In genomic region chr1:169670836-169671235, GRCh38 we compare ENCODE assay signal across 20 cellular contexts. TPM values are rescaled to one million over a fixed set of nuclear protein-coding genes. Genes with fewer than 3 reads are reported as not detected.
A peak's percentile ranks its signal among the peaks of the same experiment; 100 is the strongest.
DNase-seq lines count a peak whose midpoint lies in the region; ATAC-seq and TF ChIP-seq lines count a peak whose summit lies in the region.
"Had no signal": no experiment of that assay in that cellular context is flagged by ENCODE, and none has a peak within 500 bp of the region (broad histone marks: within the 10 kb centered on the region; RNA-seq: fewer than 3 reads in every experiment).

No MANE protein-coding gene starts in this region.

- peaks cover 7% of the 10 kb centered on the region for H3K9me3 Mint-ChIP-seq in activated naive CD4-positive, alpha-beta T cell treated with anti-CD3 and anti-CD28 coated beads, Interleukin-2, amount 50 U/mL, for 24 hours
- H3K9me3 Mint-ChIP-seq in activated naive CD4-positive, alpha-beta T cell treated with anti-CD3 and anti-CD28 coated beads, Interleukin-2, amount 50 U/mL, for 72 hours, result peaks cover 14 to 18% of the 10 kb centered on the region in 2 donors

- H3K27ac Mint-ChIP-seq in activated naive CD4-positive, alpha-beta T cell treated with anti-CD3 and anti-CD28 coated beads, Interleukin-2, amount 50 U/mL, for 24 hours, result peak overlapping the region; percentile 89
- peak overlapping the region in 1 of 2 donors; percentile 75 for H3K27ac Mint-ChIP-seq in activated naive CD4-positive, alpha-beta T cell treated with anti-CD3 and anti-CD28 coated beads, Interleukin-2, amount 50 U/mL, for 72 hours

- 9 to 24% (median 13%) methylated on average over 3 of the region's 3 CpGs for WGBS in spleen, 5 donors

- intact Hi-C loops in spleen (cut with DNase I; ENCODE audit: low total_unique reads), result no loop called here

- peaks cover 0 to 9% (median 2%) of the 10 kb centered on the region in 8 donors for H3K9me3 ChIP-seq in spleen
- H3K9me3 ChIP-seq: colonic mucosa had no signal

- H3K4me1 ChIP-seq in spleen, result peaks cover 0 to 56% (median 17%) of the 10 kb centered on the region in 6 donors
- H3K4me1 ChIP-seq: colonic mucosa, sigmoid colon had no signal

- peaks cover 60% of the 10 kb centered on the region for H3K4me1 Mint-ChIP-seq in activated naive CD4-positive, alpha-beta T cell treated with anti-CD3 and anti-CD28 coated beads, Interleukin-2, amount 50 U/mL, for 24 hours

- peak overlapping the region in 7 of 8 donors; percentile 3 to 62 (median 13) for H3K27ac ChIP-seq in spleen
- H3K27ac ChIP-seq in caudate nucleus (ENCODE audit: low read depth, low read length), result no peak overlapping the region
- H3K27ac ChIP-seq: colonic mucosa, RWPE1, sigmoid colon, WERI-Rb-1 had no signal

- H3K4me3 ChIP-seq in choroid plexus epithelial cell (ENCODE audit: low read depth, low read length) (no peak overlapping the region), spleen (no peak overlapping the region)
- H3K4me3 ChIP-seq: colonic mucosa, sigmoid colon had no signal

- peaks cover 7% of the 10 kb centered on the region for H3K36me3 Mint-ChIP-seq in activated naive CD4-positive, alpha-beta T cell treated with anti-CD3 and anti-CD28 coated beads, Interleukin-2, amount 50 U/mL, for 24 hours
- peaks cover 30 to 32% of the 10 kb centered on the region in 2 donors for H3K36me3 Mint-ChIP-seq in activated naive CD4-positive, alpha-beta T cell treated with anti-CD3 and anti-CD28 coated beads, Interleukin-2, amount 50 U/mL, for 72 hours

- peak overlapping the region; percentile 44 for H3K4me3 Mint-ChIP-seq in activated naive CD4-positive, alpha-beta T cell treated with anti-CD3 and anti-CD28 coated beads, Interleukin-2, amount 50 U/mL, for 24 hours

- no peaks in the 10 kb centered on the region for H3K36me3 ChIP-seq in spleen
- H3K36me3 ChIP-seq: colonic mucosa, sigmoid colon, WERI-Rb-1 had no signal

- no peak for DNase-seq in activated naive CD4-positive, alpha-beta T cell treated with anti-CD3 and anti-CD28 coated beads, Interleukin-2, amount 50 U/mL, for 72 hours (ENCODE audit: low spot score in 2 of 2)
- DNase-seq in GDM1 (lab: John Stamatoyannopoulos, UW) (peak; percentile 40), choroid plexus epithelial cell (ENCODE audit: low read depth) (peak; percentile 42), spleen (no peak), SIG-M5 treated with dmso at 0.1 percent for 504 hours (lab: John Stamatoyannopoulos, UW; ENCODE audit: unreplicated experiment) (no peak), caudate nucleus (lab: John Stamatoyannopoulos, UW) (no peak), omental fat pad (ENCODE audit: low spot score) (no peak)
- DNase-seq: activated effector memory CD4-positive, alpha-beta T cell treated with anti-CD3 and anti-CD28 coated beads, Interleukin-2, amount 50 U/mL, for 16 hours; colonic mucosa; COR-L47; HCEC 1CT; IMR-90; NCI-H2081; sigmoid colon; WERI-Rb-1 had no signal

- H3K27me3 ChIP-seq in spleen (replicated peaks in 1 of 7), result no peaks in the 10 kb centered on the region
- H3K27me3 ChIP-seq: colonic mucosa, sigmoid colon had no signal

- H3K27me3 Mint-ChIP-seq in activated naive CD4-positive, alpha-beta T cell treated with anti-CD3 and anti-CD28 coated beads, Interleukin-2, amount 50 U/mL, for 24 hours, result no peaks in the 10 kb centered on the region

- no peak for ATAC-seq in activated naive CD4-positive, alpha-beta T cell treated with anti-CD3 and anti-CD28 coated beads, Interleukin-2, amount 50 U/mL, for 72 hours
- ATAC-seq in omental fat pad (ENCODE audit: low FRiP score), result no peak

- no peak for TF ChIP-seq CTCF in choroid plexus epithelial cell (conservative IDR thresholded peaks at IDR 0.05; ENCODE audit: low read depth, low read length)
- no peak for TF ChIP-seq CTCF in spleen (IDR thresholded peaks at IDR 0.05 in 8 of 11, conservative IDR thresholded peaks at IDR 0.05 in 3 of 11)
- TF ChIP-seq CTCF in omental fat pad (IDR thresholded peaks at IDR 0.05), result no peak

- TF ChIP-seq POLR2A in spleen (IDR thresholded peaks at IDR 0.05), result no peak

RNA-seq across cellular contexts. Expression of gene SELL, which starts 40.6 kb away (rescaled TPM):
- total RNA-seq in activated naive CD4-positive, alpha-beta T cell treated with anti-CD3 and anti-CD28 coated beads, Interleukin-2, amount 50 U/mL, for 72 hours, result 100 to 1,000 TPM; 317 to 341 TPM
- total RNA-seq in spleen (100 to 1,000 TPM; 128 to 409 (median 176) TPM), omental fat pad (10 to 100 TPM in 1 of 4 donors, 1 to 10 TPM in 3; 1.4 to 27.7 (median 5.3) TPM)
- 100 to 1,000 TPM; 127 to 157 (median 127) TPM for polyA plus RNA-seq in spleen
- total RNA-seq: fibroblast of villous mesenchyme, IMR-90, NCI-H460 had no signal
- polyA plus RNA-seq: IMR-90 had no signal

RNA-seq across cellular contexts. Expression of gene SELP, which starts 40.9 kb away (rescaled TPM):
- 1 to 10 TPM; 1.5 to 2.0 TPM for total RNA-seq in activated naive CD4-positive, alpha-beta T cell treated with anti-CD3 and anti-CD28 coated beads, Interleukin-2, amount 50 U/mL, for 72 hours
- 1 to 10 TPM; 3.1 to 7.6 (median 4.7) TPM for total RNA-seq in spleen
- polyA plus RNA-seq in spleen, result 1 to 10 TPM in 2 of 3 donors, under 1 TPM in 1; 0.97 to 1.3 (median 1.2) TPM
- total RNA-seq in omental fat pad, result 10 to 100 TPM in 3 of 4 donors, 1 to 10 TPM in 1; 8.2 to 74.5 (median 27.5) TPM
- total RNA-seq: fibroblast of villous mesenchyme, IMR-90, NCI-H460, osteoblast had no signal
- polyA plus RNA-seq: IMR-90 had no signal

Comparison
In these comparisons a context has a peak if more than half of its experiments do, and no peak if none do; other contexts are left out.
1. DNase-seq: peak in GDM1 (single experiment) and choroid plexus epithelial cell (single experiment); none in activated naive CD4-positive, alpha-beta T cell treated with anti-CD3 and anti-CD28 coated beads, Interleukin-2, amount 50 U/mL, for 72 hours (0 of 2), spleen (single experiment), SIG-M5 treated with dmso at 0.1 percent for 504 hours (single experiment), caudate nucleus (0 of 61) and omental fat pad (single experiment).
2. RNA of gene SELL, which starts 40.6 kb away (total RNA-seq): 317 to 341 TPM in activated naive CD4-positive, alpha-beta T cell treated with anti-CD3 and anti-CD28 coated beads, Interleukin-2, amount 50 U/mL, for 72 hours and 128 to 409 TPM in spleen; 1.4 to 27.7 TPM in omental fat pad; every median in the first group is over 4 times any median in the second.